Comparison of ENCODE assay signal across 8 cellular contexts in genomic region chr11:73154178-73154577, GRCh38. TPM values are rescaled to one million over a fixed set of nuclear protein-coding genes. Genes with fewer than 3 reads are reported as not detected.
DNase-seq lines count a peak whose midpoint lies in the region; ATAC-seq and TF ChIP-seq lines count a peak whose summit lies in the region.

No MANE protein-coding gene starts in this region.

- H3K4me3 ChIP-seq in KMS-11 (IDR thresholded peaks at IDR 0.05; ENCODE audit: insufficient read depth, low read depth, low read length) = no peak overlapping the region

- peaks cover 44% of the 10 kb centered on the region for H3K4me1 Mint-ChIP-seq in stimulated activated effector memory CD8-positive, alpha-beta T cell treated with anti-CD3 and anti-CD28 coated beads, Interleukin-12 subunit alpha, Interleukin-12 subunit beta, amount 100 ng/mL, for 72 hours

- H3K79me2 ChIP-seq in KMS-11 (ENCODE audit: insufficient read depth, low read depth) = no peaks in the 10 kb centered on the region

- peak; percentile 48 for TF ChIP-seq POLR2A in GM15510 (IDR thresholded peaks at IDR 0.05; ENCODE audit: borderline replicate concordance, extremely low read depth, insufficient read length)

- no peaks in the 10 kb centered on the region for H3K36me3 Mint-ChIP-seq in activated naive CD4-positive, alpha-beta T cell treated with anti-CD3 and anti-CD28 coated beads, Interleukin-2, amount 50 U/mL, for 72 hours
- no peaks in the 10 kb centered on the region for H3K36me3 Mint-ChIP-seq in stimulated activated effector memory CD8-positive, alpha-beta T cell treated with anti-CD3 and anti-CD28 coated beads, Interleukin-12 subunit alpha, Interleukin-12 subunit beta, amount 100 ng/mL, for 72 hours

- H3K9ac ChIP-seq in KMS-11 = 0 out of 2 replicates have a peak overlapping the region, but pooled peaks have one; percentile 24

- peak overlapping the region; percentile 64 for H3K27ac ChIP-seq in KMS-11

- H3K4me3 Mint-ChIP-seq in stimulated activated effector memory CD8-positive, alpha-beta T cell treated with anti-CD3 and anti-CD28 coated beads, Interleukin-12 subunit alpha, Interleukin-12 subunit beta, amount 100 ng/mL, for 72 hours = peak overlapping the region; percentile 31

- no peak for TF ChIP-seq CTCF in KMS-11 (conservative IDR thresholded peaks at IDR 0.05; ENCODE audit: low read depth, low read length)

- no peak for DNase-seq in activated naive CD4-positive, alpha-beta T cell treated with anti-CD3 and anti-CD28 coated beads, Interleukin-2, amount 50 U/mL, for 72 hours (ENCODE audit: low spot score in 2 of 2)
- DNase-seq in stimulated activated effector memory CD8-positive, alpha-beta T cell treated with anti-CD3 and anti-CD28 coated beads, Interleukin-12 subunit alpha, Interleukin-12 subunit beta, amount 100 ng/mL, for 72 hours (ENCODE audit: low spot score in 2 of 2) = no peak
- DNase-seq in GM19240 (ENCODE audit: insufficient read length, low spot score) (no peak), epidermal melanocyte (ENCODE audit: insufficient read length, low spot score) (no peak), DMS79 treated with DMSO at 0.1 percent for 48 hours (lab: John Stamatoyannopoulos, UW) (no peak)

- H3K4me2 ChIP-seq in KMS-11 = peak overlapping the region; percentile 69

- no peaks in the 10 kb centered on the region for H3K27me3 ChIP-seq in KMS-11 (ENCODE audit: insufficient read depth, low read depth)

- H4K20me1 ChIP-seq in KMS-11 (ENCODE audit: insufficient read depth) = no peaks in the 10 kb centered on the region

- peak overlapping the region; percentile 39 to 57 for H3K27ac Mint-ChIP-seq in activated naive CD4-positive, alpha-beta T cell treated with anti-CD3 and anti-CD28 coated beads, Interleukin-2, amount 50 U/mL, for 72 hours
- peak overlapping the region; percentile 20 for H3K27ac Mint-ChIP-seq in stimulated activated effector memory CD8-positive, alpha-beta T cell treated with anti-CD3 and anti-CD28 coated beads, Interleukin-12 subunit alpha, Interleukin-12 subunit beta, amount 100 ng/mL, for 72 hours

- peak; percentile 46 for ATAC-seq in GM21515 (IDR thresholded peaks at IDR 0.05; ENCODE audit: unreplicated experiment)
- peak in 1 of 2 donors; percentile 38 for ATAC-seq in activated naive CD4-positive, alpha-beta T cell treated with anti-CD3 and anti-CD28 coated beads, Interleukin-2, amount 50 U/mL, for 72 hours
- ATAC-seq in stimulated activated effector memory CD8-positive, alpha-beta T cell treated with anti-CD3 and anti-CD28 coated beads, Interleukin-12 subunit alpha, Interleukin-12 subunit beta, amount 100 ng/mL, for 72 hours = peak; percentile 62

- H2AFZ ChIP-seq in KMS-11 (ENCODE audit: low read depth) = peak overlapping the region; percentile 25; the same call in 1 of the 2 replicates

- peaks cover 96% of the 10 kb centered on the region for H3K4me1 ChIP-seq in KMS-11 (ENCODE audit: low read depth, poor library complexity, severe bottlenecking)

- no peaks in the 10 kb centered on the region for H3K9me3 Mint-ChIP-seq in activated naive CD4-positive, alpha-beta T cell treated with anti-CD3 and anti-CD28 coated beads, Interleukin-2, amount 50 U/mL, for 72 hours
- no peaks in the 10 kb centered on the region for H3K9me3 Mint-ChIP-seq in stimulated activated effector memory CD8-positive, alpha-beta T cell treated with anti-CD3 and anti-CD28 coated beads, Interleukin-12 subunit alpha, Interleukin-12 subunit beta, amount 100 ng/mL, for 72 hours

- no peaks in the 10 kb centered on the region for H3K36me3 ChIP-seq in KMS-11 (ENCODE audit: insufficient read depth)

RNA-seq across cellular contexts. Expression of gene FCHSD2, which starts 12.1 kb away (rescaled TPM):
- total RNA-seq in activated naive CD4-positive, alpha-beta T cell treated with anti-CD3 and anti-CD28 coated beads, Interleukin-2, amount 50 U/mL, for 72 hours = 10 to 100 TPM; 10.3 to 32.4 TPM
